In the genomic region with DNA sequence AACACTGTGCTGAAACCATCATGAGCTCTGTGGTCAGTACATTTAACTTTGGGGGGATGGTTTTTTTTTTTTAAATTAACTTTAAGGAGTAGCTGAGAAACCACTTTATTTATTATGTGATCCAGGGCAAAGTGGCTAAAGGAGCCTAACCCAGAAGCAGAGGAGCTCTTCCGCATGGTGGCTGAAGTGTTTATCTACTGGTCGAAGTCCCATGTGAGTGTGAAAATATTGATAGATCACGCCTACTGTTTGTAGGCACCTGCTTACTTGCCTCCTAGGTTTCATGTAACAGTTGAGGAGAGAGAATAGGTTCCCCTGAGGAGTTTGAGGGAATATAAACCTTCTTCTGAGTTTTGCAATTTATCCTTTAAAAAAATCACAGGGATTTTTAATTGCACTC, we compare ENCODE assay signal across 29 cellular contexts.
"Had no signal": no experiment of that assay in that cellular context is flagged by ENCODE, and none has a peak within 500 bp of the region (broad histone marks: within the 10 kb centered on the region; RNA-seq: fewer than 3 reads in every experiment).

No MANE protein-coding gene starts in this region.

- H3K27ac ChIP-seq: ascending aorta, cardiac muscle cell, coronary artery, dorsolateral prefrontal cortex, gastrocnemius medialis, left lung, neutrophil, ovary, prostate gland, sigmoid colon, tibial nerve had no signal

- H3K36me3 Mint-ChIP-seq: activated naive CD4-positive, alpha-beta T cell treated with anti-CD3 and anti-CD28 coated beads, Interleukin-2, amount 10 ng/mL, durations not matched to agents 7 days and 5 days; activated naive CD8-positive, alpha-beta T cell treated with anti-CD3 and anti-CD28 coated beads, Interleukin-2, amount 10 ng/mL, durations not matched to agents 7 days and 5 days; brain; stimulated activated naive B cell treated with anti-CD40 and anti-IgM and Interleukin-4, amounts not matched to agents 10 μg/mL and 1 μg/mL and 100 μg/mL, for 72 hours; WTC11 had no signal

- H3K4me3 ChIP-seq: ascending aorta, cardiac muscle cell, coronary artery, gastrocnemius medialis, left lung, lung, ovary, prostate gland, sigmoid colon, tibial nerve had no signal

- H3K4me1 ChIP-seq: ascending aorta, gastrocnemius medialis, left lung, prostate gland, sigmoid colon, tibial nerve had no signal

- H3K36me3 ChIP-seq: gastrocnemius medialis, left lung, neutrophil, ovary, prostate gland, tibial nerve had no signal

- H3K4me1 Mint-ChIP-seq: activated naive CD4-positive, alpha-beta T cell treated with anti-CD3 and anti-CD28 coated beads, Interleukin-2, amount 10 ng/mL, durations not matched to agents 7 days and 5 days; nephron; stimulated activated naive B cell treated with anti-CD40 and anti-IgM and Interleukin-4, amounts not matched to agents 10 μg/mL and 1 μg/mL and 100 μg/mL, for 72 hours had no signal

- H3K27me3 ChIP-seq: ascending aorta, cardiac muscle cell, dorsolateral prefrontal cortex, gastrocnemius medialis, left lung, neutrophil, ovary, sigmoid colon, tibial nerve had no signal

- ATAC-seq: activated T-cell treated with anti-CD3 and anti-CD28 coated beads, Interleukin-2, amount 50 U/mL, for 72 hours; gastrocnemius medialis; left lung; stimulated activated naive B cell treated with anti-CD40 and anti-IgM and Interleukin-4, amounts not matched to agents 10 μg/mL and 1 μg/mL and 100 μg/mL, for 72 hours; WTC11 had no signal

- H3K9me3 ChIP-seq: ascending aorta, gastrocnemius medialis, left lung, neutrophil, ovary, prostate gland, sigmoid colon, tibial nerve had no signal

- H3K9me3 Mint-ChIP-seq: brain, nephron, WTC11 had no signal

- H3K4me3 Mint-ChIP-seq: activated naive CD4-positive, alpha-beta T cell treated with anti-CD3 and anti-CD28 coated beads, Interleukin-2, amount 10 ng/mL, durations not matched to agents 7 days and 5 days; activated naive CD8-positive, alpha-beta T cell treated with anti-CD3 and anti-CD28 coated beads, Interleukin-2, amount 10 ng/mL, durations not matched to agents 7 days and 5 days; activated T-cell treated with anti-CD3 and anti-CD28 coated beads, Interleukin-2, amount 50 U/mL, for 72 hours; brain; nephron; stimulated activated naive B cell treated with anti-CD40 and anti-IgM and Interleukin-4, amounts not matched to agents 10 μg/mL and 1 μg/mL and 100 μg/mL, for 72 hours; WTC11 had no signal

- DNase-seq: activated effector memory CD4-positive, alpha-beta T cell treated with Interleukin-2 at 50 U/mL for 16 hours; activated naive CD4-positive, alpha-beta T cell treated with anti-CD3 and anti-CD28 coated beads, Interleukin-2, amount 10 ng/mL, durations not matched to agents 7 days and 5 days; activated naive CD8-positive, alpha-beta T cell treated with anti-CD3 and anti-CD28 coated beads, Interleukin-2, amount 10 ng/mL, durations not matched to agents 7 days and 5 days; activated T-cell treated with anti-CD3 and anti-CD28 coated beads for 4 hours; activated T-cell treated with anti-CD3 and anti-CD28 coated beads, Interleukin-2, amount 50 U/mL, for 72 hours; dorsolateral prefrontal cortex; effector memory CD4-positive, alpha-beta T cell; erythroblast; gastrocnemius medialis; head of caudate nucleus; left lung; mesendoderm; ovary; retina; sigmoid colon; stimulated activated CD4-positive, alpha-beta T cell treated with anti-CD3 and anti-CD28 coated beads, Interleukin-15, amount 100 ng/mL, for 24 hours; stimulated activated CD4-positive, alpha-beta T cell treated with anti-CD3 and anti-CD28 coated beads, Interleukin-2, amount 100 ng/mL, for 24 hours; stimulated activated naive B cell treated with anti-CD40 and anti-IgM and Interleukin-4, amounts not matched to agents 10 μg/mL and 1 μg/mL and 100 μg/mL, for 72 hours; T-helper 2 cell had no signal

- H3K27me3 Mint-ChIP-seq: activated naive CD4-positive, alpha-beta T cell treated with anti-CD3 and anti-CD28 coated beads, Interleukin-2, amount 10 ng/mL, durations not matched to agents 7 days and 5 days; activated naive CD8-positive, alpha-beta T cell treated with anti-CD3 and anti-CD28 coated beads, Interleukin-2, amount 10 ng/mL, durations not matched to agents 7 days and 5 days; stimulated activated naive B cell treated with anti-CD40 and anti-IgM and Interleukin-4, amounts not matched to agents 10 μg/mL and 1 μg/mL and 100 μg/mL, for 72 hours had no signal

- H3K27ac Mint-ChIP-seq: activated naive CD4-positive, alpha-beta T cell treated with anti-CD3 and anti-CD28 coated beads, Interleukin-2, amount 10 ng/mL, durations not matched to agents 7 days and 5 days; activated naive CD8-positive, alpha-beta T cell treated with anti-CD3 and anti-CD28 coated beads, Interleukin-2, amount 10 ng/mL, durations not matched to agents 7 days and 5 days; activated T-cell treated with anti-CD3 and anti-CD28 coated beads, Interleukin-2, amount 50 U/mL, for 72 hours; nephron; stimulated activated naive B cell treated with anti-CD40 and anti-IgM and Interleukin-4, amounts not matched to agents 10 μg/mL and 1 μg/mL and 100 μg/mL, for 72 hours; WTC11 had no signal
